ENCODE assay signal across 30 cellular contexts in the genomic region with DNA sequence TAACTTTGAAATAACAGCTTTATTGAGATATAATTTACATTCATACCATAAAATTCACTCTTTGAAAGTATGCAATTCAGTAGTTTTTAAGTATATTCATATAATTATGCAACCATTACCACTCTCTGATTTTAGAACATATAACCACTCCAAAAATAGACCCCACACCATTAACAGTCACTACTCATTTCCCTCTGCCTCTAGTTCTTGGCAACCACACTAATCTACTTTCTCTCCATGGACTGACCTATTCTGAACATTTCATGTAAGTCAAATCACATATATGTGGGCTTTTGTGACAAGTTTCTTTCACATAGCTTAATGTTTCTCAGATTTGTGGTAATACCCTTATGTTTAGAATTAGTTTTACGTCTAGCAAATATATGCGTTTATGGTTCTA. TPM values are rescaled to one million over a fixed set of nuclear protein-coding genes. Genes with fewer than 3 reads are reported as not detected.
"Had no signal": no experiment of that assay in that cellular context is flagged by ENCODE, and none has a peak within 500 bp of the region (broad histone marks: within the 10 kb centered on the region; RNA-seq: fewer than 3 reads in every experiment).

No MANE protein-coding gene starts in this region.

- H3K4me1 ChIP-seq: Peyer's patch, SJSA1 had no signal

- H3K9me3 ChIP-seq: MG63, Peyer's patch, SJSA1 had no signal

- DNase-seq: Kasumi-1, KBM-7, MG63, NCI-H1092, NCI-H1105, NCI-H1417 treated with DMSO at 0.1 percent for 48 hours, NCI-H1436 treated with DMSO at 0.1 percent for 48 hours, NCI-H1694 treated with DMSO at 0.1 percent for 48 hours, NCI-H187 treated with DMSO at 0.1 percent for 48 hours, NCI-H2029, NCI-H2081 treated with DMSO at 0.1 percent for 48 hours, NCI-H2107, NCI-H2171, NCI-H226, NCI-H446 treated with DMSO at 0.1 percent for 48 hours, NCI-H510A, NCI-H524, NCI-H526, NCI-H69, NCI-H748 treated with DMSO at 0.1 percent for 48 hours, NCI-H82, OCI-M1, PC-3, Peyer's patch, Right ventricle myocardium superior, RPMI8226, SHP77 treated with DMSO at 0.1 percent for 48 hours had no signal

- H3K36me3 ChIP-seq: MG63, Peyer's patch, SJSA1 had no signal

- H3K4me3 ChIP-seq: MG63, Peyer's patch, SJSA1 had no signal

- ATAC-seq: PC-3, SK-N-SH treated with all-trans-retinoic acid at 6 μM for 48 hours had no signal

- H3K27ac ChIP-seq: Peyer's patch, SJSA1 had no signal

- H3K27me3 ChIP-seq: MG63, Peyer's patch, SJSA1 had no signal

RNA-seq across cellular contexts. Expression of gene GLRA3, which starts 19.5 kb away (rescaled TPM):
- total RNA-seq: M059J, PC-3, Right ventricle myocardium superior, SJSA1 had no signal
